8 cellular contexts compared by ENCODE assay signal in the genomic region with DNA sequence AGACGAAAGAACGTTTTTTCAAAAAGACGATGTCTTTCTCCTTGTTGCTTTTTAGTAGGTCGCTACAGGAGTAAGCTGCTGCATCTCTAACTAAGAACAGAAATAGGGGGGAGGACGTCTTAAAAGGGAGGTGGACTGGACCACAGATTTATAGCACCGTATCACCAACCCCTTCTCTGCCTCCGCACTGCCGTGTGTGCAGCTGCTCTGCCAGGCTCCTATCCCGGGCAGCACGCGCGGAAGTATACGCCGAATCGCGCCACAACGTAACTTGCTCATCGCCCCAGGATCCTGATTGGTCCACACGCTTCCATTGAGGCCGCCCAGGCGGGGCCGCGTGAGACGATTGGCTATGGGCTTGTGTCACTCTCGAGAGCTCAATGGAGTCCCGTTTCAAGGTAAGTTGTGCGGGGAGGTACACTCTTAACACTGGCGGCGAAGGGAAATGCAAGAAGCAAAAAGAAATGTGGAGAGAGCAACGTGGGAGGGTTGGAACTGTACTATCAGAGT. TPM values are rescaled to one million over a fixed set of nuclear protein-coding genes. Genes with fewer than 3 reads are reported as not detected.
A peak's percentile ranks its signal among the peaks of the same experiment; 100 is the strongest.
DNase-seq lines count a peak whose midpoint lies in the region; ATAC-seq and TF ChIP-seq lines count a peak whose summit lies in the region.

ELAVL2 (minus strand) TSS at position 121 of the 510 bp plus-strand sequence. CDS start 64,006 bp downstream, outside the sequence.

- TF ChIP-seq POLR2A in gastroesophageal sphincter (IDR thresholded peaks at IDR 0.05): no peak

- in situ Hi-C loops in GM13976 (cut with MboI; ENCODE audit: low sequenced_read_pairs, unreplicated experiment): no loop called here

- H3K27me3 ChIP-seq in gastroesophageal sphincter (peaks cover 100% of the 10 kb centered on the region), thoracic aorta (replicated peaks; ENCODE audit: insufficient read depth) (peaks cover 7% of the 10 kb centered on the region)

- H3K27ac Mint-ChIP-seq in nephron progenitor cell: no peak within 1 kb of the TSS

- TF ChIP-seq EP300 in gastroesophageal sphincter (IDR thresholded peaks at IDR 0.05): no peak

- no peak within 1 kb of the TSS for H3K27ac ChIP-seq in gastroesophageal sphincter
- H3K27ac ChIP-seq in thoracic aorta: no peak within 1 kb of the TSS

- ATAC-seq in gastroesophageal sphincter (peak; percentile 87), thoracic aorta (ENCODE audit: insufficient number of reproducible peaks, low FRiP score, low read depth) (no peak), HG02970 (IDR thresholded peaks at IDR 0.05; ENCODE audit: low FRiP score, unreplicated experiment) (no peak)

- peak within 1 kb of the TSS; percentile 33 to 41 for H3K4me3 ChIP-seq in gastroesophageal sphincter
- H3K4me3 ChIP-seq in thoracic aorta: peak within 1 kb of the TSS; percentile 67

- H3K4me3 Mint-ChIP-seq in nephron progenitor cell: no peak within 1 kb of the TSS

- H3K4me1 ChIP-seq in gastroesophageal sphincter (peaks cover 0 to 51% (median 9%) of the 10 kb centered on the region in 3 donors), thoracic aorta (ENCODE audit: control insufficient read depth in 1 of 2, low read depth in 2 of 2) (peaks cover 7 to 23% of the 10 kb centered on the region in 2 donors)

- peaks cover 41% of the 10 kb centered on the region for H3K27me3 Mint-ChIP-seq in nephron progenitor cell (ENCODE audit: low read depth, poor library complexity)

- DNase-seq in GM13976 (ENCODE audit: low spot score) (peak; percentile 23), NCI-H2227 (lab: John Stamatoyannopoulos, UW; ENCODE audit: unreplicated experiment) (peak; percentile 96), nephron progenitor cell (peak; percentile 95), thoracic aorta (ENCODE audit: low spot score) (no peak), NCI-H1048 (lab: John Stamatoyannopoulos, UW) (no peak)
- DNase-seq in activated naive CD4-positive, alpha-beta T cell treated with anti-CD3 and anti-CD28 coated beads, Interleukin-2, amount 50 U/mL, for 16 hours: peak; percentile 49

- no peaks in the 10 kb centered on the region for H3K36me3 Mint-ChIP-seq in nephron progenitor cell (ENCODE audit: low read depth)

- no peaks in the 10 kb centered on the region for H3K9me3 Mint-ChIP-seq in nephron progenitor cell

- H3K36me3 ChIP-seq in gastroesophageal sphincter (no peaks in the 10 kb centered on the region), thoracic aorta (no peaks in the 10 kb centered on the region)

- no peaks in the 10 kb centered on the region for H3K9me3 ChIP-seq in gastroesophageal sphincter
- no peaks in the 10 kb centered on the region for H3K9me3 ChIP-seq in thoracic aorta

- WGBS in gastroesophageal sphincter (ENCODE audit: low coverage in 1 of 2), 2 donors: 2 to 3% methylated on average over 7 to 12 of the region's 30 CpGs

- TF ChIP-seq CTCF in GM13976 (IDR thresholded peaks at IDR 0.05; ENCODE audit: borderline replicate concordance, control extremely low read depth, extremely low read depth, insufficient read depth, missing control alignments) (no peak), gastroesophageal sphincter (IDR thresholded peaks at IDR 0.05) (no peak), nephron progenitor cell (IDR thresholded peaks at IDR 0.05) (no peak), thoracic aorta (IDR thresholded peaks at IDR 0.05) (no peak)

- H3K4me1 Mint-ChIP-seq in nephron progenitor cell: peaks cover 20% of the 10 kb centered on the region

RNA-seq across cellular contexts. Expression of gene ELAVL2, which starts in this region (rescaled TPM):
- under 1 TPM in 3 of 4 donors, not detected in 1; 0.13 to 0.62 (median 0.25) TPM for total RNA-seq in gastroesophageal sphincter
- total RNA-seq in thoracic aorta: not detected

Comparison
In these comparisons a context has a peak if more than half of its experiments do, and no peak if none do; other contexts are left out.
1. Peak in ATAC-seq and H3K4me3 ChIP-seq in gastroesophageal sphincter; RNA of the gene not detected or under 1 TPM.
2. DNase-seq: peak in GM13976 (single experiment), NCI-H2227 (single experiment), activated naive CD4-positive, alpha-beta T cell treated with anti-CD3 and anti-CD28 coated beads, Interleukin-2, amount 50 U/mL, for 16 hours (single experiment) and nephron progenitor cell (single experiment); none in thoracic aorta (single experiment) and NCI-H1048 (single experiment).